ENCODE assay signal across 1 cellular context in genomic region chr10:49617281-49618020, GRCh38.
TF ChIP-seq lines count a peak whose summit lies in the region.

No MANE protein-coding gene starts in this region.

TF ChIP-seq in SK-N-SH treated with all-trans-retinoic acid at 6 μM for 48 hours, 23 proteins besides CTCF, POLR2A, EP300 and RAD21 (continued from another document):
- TF ChIP-seq GLIS3 (CRISPR knock-in tag; IDR thresholded peaks at IDR 0.05) (no peak), CSRNP3 (CRISPR knock-in tag; IDR thresholded peaks at IDR 0.05) (no peak), ESRRG (CRISPR knock-in tag; IDR thresholded peaks at IDR 0.05) (no peak), RARB (CRISPR knock-in tag; IDR thresholded peaks at IDR 0.05) (no peak), ISL1 (CRISPR knock-in tag; IDR thresholded peaks at IDR 0.05) (no peak), TCF4 (CRISPR knock-in tag; IDR thresholded peaks at IDR 0.05; ENCODE audit: borderline replicate concordance) (no peak), ZFP3 (CRISPR knock-in tag; IDR thresholded peaks at IDR 0.05) (no peak), TOX (CRISPR knock-in tag; IDR thresholded peaks at IDR 0.05; ENCODE audit: borderline replicate concordance) (no peak), ZNF565 (CRISPR knock-in tag; conservative IDR thresholded peaks at IDR 0.05; ENCODE audit: low read depth) (no peak)
